13 cellular contexts compared by ENCODE assay signal in the genomic region with DNA sequence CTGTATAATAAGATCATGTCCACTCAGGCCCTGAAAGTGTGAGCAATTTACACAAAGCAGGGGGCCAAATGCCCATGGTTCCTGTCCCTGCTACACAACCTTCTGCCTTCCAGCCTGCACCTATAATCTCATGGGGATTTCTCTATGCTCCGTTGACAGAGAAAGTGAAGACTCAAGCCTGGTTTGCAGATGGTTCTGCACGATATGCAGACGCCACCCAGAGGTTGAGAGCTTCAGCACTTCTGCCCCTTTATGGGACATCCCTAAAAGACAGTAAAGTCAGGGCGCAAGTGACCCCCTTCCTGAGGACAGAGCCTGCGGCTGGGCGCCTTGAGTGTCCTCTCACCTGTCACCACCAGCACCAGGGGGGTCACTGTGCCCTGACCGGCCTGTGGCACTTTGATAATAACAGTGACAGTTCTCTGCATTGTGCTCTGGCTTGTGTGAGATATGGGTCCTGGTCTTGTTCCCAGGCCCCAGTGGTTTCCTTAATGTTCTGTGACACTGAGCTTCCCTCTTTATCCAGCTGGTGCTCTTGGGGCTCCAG. TPM values are rescaled to one million over a fixed set of nuclear protein-coding genes. Genes with fewer than 3 reads are reported as not detected.
DNase-seq lines count a peak whose midpoint lies in the region; ATAC-seq, FAIRE-seq and TF ChIP-seq lines count a peak whose summit lies in the region.
"Had no signal": no experiment of that assay in that cellular context is flagged by ENCODE, and none has a peak within 500 bp of the region (broad histone marks: within the 10 kb centered on the region; RNA-seq: fewer than 3 reads in every experiment).

No MANE protein-coding gene starts in this region.

- no peak overlapping the region for H3K4me3 ChIP-seq in SK-N-SH (ENCODE audit: low read depth in 2 of 2, low read length in 1 of 2)
- H3K4me3 ChIP-seq in Loucy (ENCODE audit: low read length, poor library complexity, severe bottlenecking) = no peak overlapping the region
- H3K4me3 ChIP-seq in GM12878 = no peak overlapping the region

- peaks cover 47% of the 10 kb centered on the region for H3K27me3 ChIP-seq in SK-N-SH (ENCODE audit: insufficient read depth)
- no peaks in the 10 kb centered on the region for H3K27me3 ChIP-seq in Loucy (ENCODE audit: insufficient read depth, low read length, poor library complexity, severe bottlenecking)
- H3K27me3 ChIP-seq in GM12878 (replicated peaks in 1 of 2; ENCODE audit: control insufficient read depth in 2 of 2, insufficient read depth in 2 of 2, low read length in 1 of 2) = peaks cover 0 to 4% of the 10 kb centered on the region in 2 experiments; a peak in 3 of 4 replicates

- no peaks in the 10 kb centered on the region for H3K4me1 Mint-ChIP-seq in stimulated activated effector memory CD8-positive, alpha-beta T cell treated with anti-CD3 and anti-CD28 coated beads, Interleukin-12 subunit alpha, Interleukin-12 subunit beta, amount 100 ng/mL, for 72 hours
- H3K4me1 Mint-ChIP-seq: activated CD4-positive, alpha-beta T cell treated with anti-CD3 and anti-CD28 coated beads, Interleukin-2, amount 10 ng/mL, durations not matched to agents 24 days and 14 days had no signal

- TF ChIP-seq POLR2A in GM12878 (IDR thresholded peaks at IDR 0.05; ENCODE audit: low read depth, low read length) = no peak

- peaks cover 3% of the 10 kb centered on the region for H3K9me3 Mint-ChIP-seq in stimulated activated effector memory CD8-positive, alpha-beta T cell treated with anti-CD3 and anti-CD28 coated beads, Interleukin-12 subunit alpha, Interleukin-12 subunit beta, amount 100 ng/mL, for 72 hours
- H3K9me3 Mint-ChIP-seq: activated CD4-positive, alpha-beta T cell treated with anti-CD3 and anti-CD28 coated beads, Interleukin-2, amount 10 ng/mL, durations not matched to agents 24 days and 14 days; activated T-helper 1 cell treated with anti-CD3 and anti-CD28 coated beads, Interleukin-12 subunit alpha, Interleukin-12 subunit beta, Interleukin-2, Interleukin-4 antibody, amounts not matched to agents 30 ng/mL and 10 ng/mL and 1 ng/mL, durations not matched to agents 14 hours and 24 hours and 36 hours had no signal

- no peak; the same call in 1 of the 2 replicates for TF ChIP-seq CTCF in SK-N-SH (IDR thresholded peaks at IDR 0.05)
- peak; percentile 61 for TF ChIP-seq CTCF in Loucy (conservative IDR thresholded peaks at IDR 0.05; ENCODE audit: low read length)
- TF ChIP-seq CTCF in GM12878 (IDR thresholded peaks at IDR 0.05 in 2 of 3, conservative IDR thresholded peaks at IDR 0.05 in 1 of 3; ENCODE audit: control insufficient read depth in 2 of 3, extremely low read depth in 1 of 3, insufficient read depth in 1 of 3, low read depth in 3 of 3, low read length in 3 of 3) = peak in 2 of 3 experiments; percentile 12 to 31; a peak in 4 of 6 replicates

- H3K9me3 ChIP-seq in SK-N-SH = no peaks in the 10 kb centered on the region
- no peaks in the 10 kb centered on the region for H3K9me3 ChIP-seq in Loucy (ENCODE audit: insufficient read depth, low read depth, low read length)
- no peaks in the 10 kb centered on the region for H3K9me3 ChIP-seq in GM12878 (replicated peaks; ENCODE audit: control insufficient read depth, insufficient read depth, low read length)

- intact Hi-C loops in GM12878 (cut with micrococcal nuclease; ENCODE audit: unreplicated experiment) = no loop called here

- SMC1A ChIA-PET in GM12878 (lab: Charles Lee; ENCODE audit: uncharacterized antibody, unreplicated experiment) = no interaction called here

- RAD21 ChIA-PET in GM12878 (lab: Charles Lee; ENCODE audit: unreplicated experiment) = no interaction called here

- CTCF ChIA-PET in SK-N-SH (lab: Yijun Ruan, JAX) = interaction anchor here (1.0 to 2.7 kb wide), 4 partner anchors 28 to 94 kb away, joined by 3 to 7 read pairs (median 6); no protein-coding TSS in a partner anchor
- CTCF ChIA-PET in GM12878 (lab: Yijun Ruan, JAX) = interaction anchor here (0.9 to 1.3 kb wide), 2 partner anchors 32 to 37 kb away, joined by 3 to 6 read pairs; no protein-coding TSS in a partner anchor

- H3K79me2 ChIP-seq in SK-N-SH (ENCODE audit: insufficient read depth) = no peaks in the 10 kb centered on the region
- no peaks in the 10 kb centered on the region for H3K79me2 ChIP-seq in Loucy (ENCODE audit: insufficient read depth, low read length)
- no peaks in the 10 kb centered on the region for H3K79me2 ChIP-seq in GM12878 (ENCODE audit: control insufficient read depth, insufficient read depth, low read length)

- H2AFZ ChIP-seq in SK-N-SH (ENCODE audit: low read depth) = no peak overlapping the region
- no peak overlapping the region for H2AFZ ChIP-seq in Loucy (ENCODE audit: low read length)
- no peak overlapping the region for H2AFZ ChIP-seq in GM12878 (ENCODE audit: control insufficient read depth, low read depth, low read length)

- H3K36me3 ChIP-seq in SK-N-SH (replicated peaks in 1 of 2; ENCODE audit: control insufficient read depth in 1 of 2, insufficient read depth in 2 of 2, low read length in 1 of 2) = no peaks in the 10 kb centered on the region
- no peaks in the 10 kb centered on the region for H3K36me3 ChIP-seq in Loucy (ENCODE audit: insufficient read depth, low read length)
- H3K36me3 ChIP-seq in GM12878 (ENCODE audit: control insufficient read depth in 2 of 2, insufficient read depth in 2 of 2, low read length in 1 of 2) = no peaks in the 10 kb centered on the region

- DNase-seq in SK-N-SH (no peak), GM12878 (ENCODE audit: low read depth, low spot score) (no peak), NCI-H2227 (lab: John Stamatoyannopoulos, UW; ENCODE audit: unreplicated experiment) (no peak), SKM-1 treated with dmso at 0.1 percent for 144 hours (lab: John Stamatoyannopoulos, UW; ENCODE audit: unreplicated experiment) (no peak), NCI-H1048 (lab: John Stamatoyannopoulos, UW) (no peak)
- DNase-seq in stimulated activated effector memory CD8-positive, alpha-beta T cell treated with anti-CD3 and anti-CD28 coated beads, Interleukin-12 subunit alpha, Interleukin-12 subunit beta, amount 100 ng/mL, for 72 hours (ENCODE audit: low spot score in 2 of 2) = no peak
- DNase-seq: activated CD4-positive, alpha-beta T cell treated with anti-CD3 and anti-CD28 coated beads, Interleukin-2, amount 10 ng/mL, durations not matched to agents 24 days and 14 days; NCI-H1436 treated with DMSO at 0.1 percent for 48 hours; NCI-H510A treated with DMSO at 0.1 percent for 48 hours; stimulated activated CD4-positive, alpha-beta T cell treated with anti-CD3 and anti-CD28 coated beads, Interleukin-2, amount 100 ng/mL, for 48 hours had no signal

- no peak for TF ChIP-seq EP300 in SK-N-SH (IDR thresholded peaks at IDR 0.05; ENCODE audit: borderline replicate concordance in 1 of 2, low read depth in 1 of 2, low read length in 1 of 2)
- no peak for TF ChIP-seq EP300 in GM12878 (IDR thresholded peaks at IDR 0.05; ENCODE audit: borderline replicate concordance in 1 of 2, control insufficient read depth in 1 of 2, low read depth in 2 of 2, low read length in 2 of 2)

- H3K27ac ChIP-seq in SK-N-SH (ENCODE audit: low read depth in 2 of 2, low read length in 1 of 2) (no peak overlapping the region), GM12878 (ENCODE audit: control insufficient read depth, insufficient read depth) (no peak overlapping the region)

- H3K9ac ChIP-seq in SK-N-SH = no peak overlapping the region
- H3K9ac ChIP-seq in Loucy (ENCODE audit: low read depth, low read length, poor library complexity, severe bottlenecking) = no peak overlapping the region
- no peak overlapping the region for H3K9ac ChIP-seq in GM12878 (ENCODE audit: control insufficient read depth, insufficient read depth, low read length)

- ATAC-seq in SK-N-SH treated with all-trans-retinoic acid at 6 μM for 48 hours = peak; percentile 46; the same call in 1 of the 3 replicates
- peak; percentile 40; the same call in 1 of the 3 replicates for ATAC-seq in GM12878
- peak; percentile 13 for ATAC-seq in stimulated activated effector memory CD8-positive, alpha-beta T cell treated with anti-CD3 and anti-CD28 coated beads, Interleukin-12 subunit alpha, Interleukin-12 subunit beta, amount 100 ng/mL, for 72 hours

- TF ChIP-seq RAD21 in SK-N-SH (IDR thresholded peaks at IDR 0.05; ENCODE audit: low read length) = no peak; the same call in 1 of the 2 replicates
- TF ChIP-seq RAD21 in GM12878 (IDR thresholded peaks at IDR 0.05; ENCODE audit: insufficient read depth, low read depth, low read length) = peak; percentile 46; the same call in 1 of the 2 replicates

- no peaks in the 10 kb centered on the region for H3K9me2 ChIP-seq in SK-N-SH
- no peaks in the 10 kb centered on the region for H3K9me2 ChIP-seq in Loucy (replicated peaks; ENCODE audit: low read depth, low read length)

- no peaks in the 10 kb centered on the region for H3K4me1 ChIP-seq in SK-N-SH (ENCODE audit: control insufficient read depth in 1 of 2, insufficient read depth in 2 of 2, low read depth in 1 of 2, low read length in 1 of 2)
- no peaks in the 10 kb centered on the region for H3K4me1 ChIP-seq in Loucy (ENCODE audit: insufficient read depth, low read length, poor library complexity, severe bottlenecking)
- H3K4me1 ChIP-seq in GM12878 (ENCODE audit: control insufficient read depth, insufficient read depth, low read length) = no peaks in the 10 kb centered on the region

- 3% methylated on average over 7 of the region's 7 CpGs for WGBS in SK-N-SH (ENCODE audit: low lambda C conversion rate)
- under 1% methylated on average over 7 of the region's 7 CpGs for WGBS in GM12878 (ENCODE audit: insufficient coverage, insufficient replicate concordance, low lambda C conversion rate, missing lambda C conversion rate)

- no peak for FAIRE-seq in GM12878 (lab: Jason Lieb, UNC)

- H4K20me1 ChIP-seq in SK-N-SH (ENCODE audit: insufficient read depth) (no peaks in the 10 kb centered on the region), Loucy (ENCODE audit: insufficient read depth, low read length, poor library complexity, severe bottlenecking) (no peaks in the 10 kb centered on the region), GM12878 (ENCODE audit: control insufficient read depth, insufficient read depth) (no peaks in the 10 kb centered on the region)

- BruUV-seq in GM12878 (replicated peaks; lab: Mats Ljungman, UMichigan) = no TSS peak

- no peak overlapping the region for H3K4me3 Mint-ChIP-seq in stimulated activated effector memory CD8-positive, alpha-beta T cell treated with anti-CD3 and anti-CD28 coated beads, Interleukin-12 subunit alpha, Interleukin-12 subunit beta, amount 100 ng/mL, for 72 hours
- H3K4me3 Mint-ChIP-seq: activated CD4-positive, alpha-beta T cell treated with anti-CD3 and anti-CD28 coated beads, Interleukin-2, amount 10 ng/mL, durations not matched to agents 24 days and 14 days; activated T-helper 1 cell treated with anti-CD3 and anti-CD28 coated beads, Interleukin-12 subunit alpha, Interleukin-12 subunit beta, Interleukin-2, Interleukin-4 antibody, amounts not matched to agents 30 ng/mL and 10 ng/mL and 1 ng/mL, durations not matched to agents 14 hours and 24 hours and 36 hours had no signal

- no peaks in the 10 kb centered on the region for H3F3A ChIP-seq in SK-N-SH (replicated peaks; ENCODE audit: insufficient read depth)
- no peaks in the 10 kb centered on the region for H3F3A ChIP-seq in Loucy (ENCODE audit: low read depth)

- in situ Hi-C loops in GM12878 (cut with MboI) = loop anchor here (5.0 kb wide), 1 partner anchor 279 kb away; no protein-coding TSS in a partner anchor

- no peak overlapping the region for H3K27ac Mint-ChIP-seq in stimulated activated effector memory CD8-positive, alpha-beta T cell treated with anti-CD3 and anti-CD28 coated beads, Interleukin-12 subunit alpha, Interleukin-12 subunit beta, amount 100 ng/mL, for 72 hours
- H3K27ac Mint-ChIP-seq: activated CD4-positive, alpha-beta T cell treated with anti-CD3 and anti-CD28 coated beads, Interleukin-2, amount 10 ng/mL, durations not matched to agents 24 days and 14 days; activated T-helper 1 cell treated with anti-CD3 and anti-CD28 coated beads, Interleukin-12 subunit alpha, Interleukin-12 subunit beta, Interleukin-2, Interleukin-4 antibody, amounts not matched to agents 30 ng/mL and 10 ng/mL and 1 ng/mL, durations not matched to agents 14 hours and 24 hours and 36 hours had no signal

- POLR2A ChIA-PET in SK-N-SH (lab: Yijun Ruan, JAX) = no interaction called here
- POLR2A ChIA-PET in GM12878 (lab: Charles Lee) = no interaction called here

- H3K36me3 Mint-ChIP-seq in stimulated activated effector memory CD8-positive, alpha-beta T cell treated with anti-CD3 and anti-CD28 coated beads, Interleukin-12 subunit alpha, Interleukin-12 subunit beta, amount 100 ng/mL, for 72 hours = no peaks in the 10 kb centered on the region

- H3K4me2 ChIP-seq in SK-N-SH (no peak overlapping the region), Loucy (ENCODE audit: low read depth, low read length, poor library complexity, severe bottlenecking) (no peak overlapping the region), GM12878 (ENCODE audit: control insufficient read depth, insufficient read depth) (no peak overlapping the region)

RNA-seq across cellular contexts. Expression of a gene that starts 15.1 kb away (rescaled TPM):
- polyA plus RNA-seq in SK-N-SH (2012; rRNA removed) (not detected in 2 replicates), GM12878 (2011; rRNA removed) (not detected in 2 replicates), GM12878 (2014; fragmentation: Illumina TruSeq; extraction: Trizol) (0.31 TPM in 1 of 2 replicates, not detected in the other), GM12878 (2014; fragmentation: Nextera tagmentation; extraction: Ambion mirVana) (under 1 TPM in 1 of 2 experiments, not detected in 1; 0.05 TPM), GM12878 (2014; rRNA removed) (0.18 and 1.2 TPM in 2 replicates), GM12878 (2016; fragmentation: Nextera tagmentation; extraction: Ambion mirVana) (not detected)
- not detected in 2 replicates for polyA plus RNA-seq in SK-N-SH (2012; cell fraction: cytosol; rRNA removed)
- not detected in 2 replicates for polyA plus RNA-seq in SK-N-SH (2012; cell fraction: nucleus; rRNA removed)
- 1.8 TPM in 1 of 2 replicates, not detected in the other for total RNA-seq in GM12878 (2013; cell fraction: nucleolus; rRNA removed)
- total RNA-seq in GM12878 (2014; rRNA removed) (0.73 and 0.76 TPM in 2 replicates), GM12878 (2014; rRNA removed; fragmentation: Illumina TruSeq; extraction: Trizol) (0.31 and 0.32 TPM in 2 replicates), GM12878 (2021) (0.41 and 0.51 TPM in 2 replicates)
- not detected for polyA plus RNA-seq in GM12878 (2011; ENCODE audit: low read depth)
- polyA plus RNA-seq in GM12878 (2011; cell fraction: cytosol; rRNA removed) = not detected in 2 replicates
- polyA plus RNA-seq in GM12878 (2011; cell fraction: nucleus; rRNA removed) = not detected in 2 replicates
- not detected in 2 replicates for polyA plus RNA-seq in GM12878 (2012)
- polyA minus RNA-seq in GM12878 (2011; rRNA and poly(A)+ RNA removed) = 0.21 TPM in 1 of 2 replicates, not detected in the other
- not detected in 2 replicates for polyA minus RNA-seq in GM12878 (2011; cell fraction: cytosol; rRNA and poly(A)+ RNA removed)
- polyA minus RNA-seq in GM12878 (2011; cell fraction: nucleus; rRNA and poly(A)+ RNA removed) = not detected in 2 replicates
- total RNA-seq: activated CD4-positive, alpha-beta T cell treated with anti-CD3 and anti-CD28 coated beads, Interleukin-2, amount 10 ng/mL, durations not matched to agents 24 days and 14 days; activated T-helper 1 cell treated with anti-CD3 and anti-CD28 coated beads, Interleukin-12 subunit alpha, Interleukin-12 subunit beta, Interleukin-2, Interleukin-4 antibody, amounts not matched to agents 30 ng/mL and 10 ng/mL and 1 ng/mL, durations not matched to agents 14 hours and 24 hours and 36 hours had no signal

RNA-seq across cellular contexts. Expression of a gene that starts 16.9 kb away (rescaled TPM):
- polyA plus RNA-seq in SK-N-SH (2012; rRNA removed) (not detected in 2 replicates), GM12878 (2011; rRNA removed) (0.08 TPM in 1 of 2 replicates, not detected in the other), GM12878 (2014; fragmentation: Illumina TruSeq; extraction: Trizol) (0.15 TPM in 1 of 2 replicates, not detected in the other), GM12878 (2014; fragmentation: Nextera tagmentation; extraction: Ambion mirVana) (not detected), GM12878 (2014; rRNA removed) (0.11 and 0.15 TPM in 2 replicates), GM12878 (2016; fragmentation: Nextera tagmentation; extraction: Ambion mirVana) (under 1 TPM in 1 of 2 experiments, not detected in 1; 0.18 TPM)
- not detected in 2 replicates for polyA plus RNA-seq in SK-N-SH (2012; cell fraction: cytosol; rRNA removed)
- polyA plus RNA-seq in SK-N-SH (2012; cell fraction: nucleus; rRNA removed) = not detected in 2 replicates
- 0.27 and 0.33 TPM in 2 replicates for total RNA-seq in GM12878 (2013; cell fraction: nucleolus; rRNA removed)
- total RNA-seq in GM12878 (2014; rRNA removed) (0.17 TPM in 1 of 2 replicates, not detected in the other), GM12878 (2014; rRNA removed; fragmentation: Illumina TruSeq; extraction: Trizol) (0.09 TPM in 2 replicates), GM12878 (2021) (not detected in 2 replicates)
- not detected for polyA plus RNA-seq in GM12878 (2011; ENCODE audit: low read depth)
- polyA plus RNA-seq in GM12878 (2011; cell fraction: cytosol; rRNA removed) = 0.03 TPM in 1 of 2 replicates, not detected in the other
- polyA plus RNA-seq in GM12878 (2011; cell fraction: nucleus; rRNA removed) = 0.07 and 0.13 TPM in 2 replicates
- polyA plus RNA-seq in GM12878 (2012) = 0.08 TPM in 1 of 2 replicates, not detected in the other
- polyA minus RNA-seq in GM12878 (2011; rRNA and poly(A)+ RNA removed) = not detected in 2 replicates
- polyA minus RNA-seq in GM12878 (2011; cell fraction: cytosol; rRNA and poly(A)+ RNA removed) = not detected in 2 replicates
- 0.19 TPM in 1 of 2 replicates, not detected in the other for polyA minus RNA-seq in GM12878 (2011; cell fraction: nucleus; rRNA and poly(A)+ RNA removed)
- total RNA-seq: activated CD4-positive, alpha-beta T cell treated with anti-CD3 and anti-CD28 coated beads, Interleukin-2, amount 10 ng/mL, durations not matched to agents 24 days and 14 days; activated T-helper 1 cell treated with anti-CD3 and anti-CD28 coated beads, Interleukin-12 subunit alpha, Interleukin-12 subunit beta, Interleukin-2, Interleukin-4 antibody, amounts not matched to agents 30 ng/mL and 10 ng/mL and 1 ng/mL, durations not matched to agents 14 hours and 24 hours and 36 hours had no signal

RNA-seq across cellular contexts. Expression of a gene that starts 40.8 kb away (rescaled TPM):
- polyA plus RNA-seq in SK-N-SH (2012; rRNA removed) = not detected in 2 replicates
- not detected in 2 replicates for polyA plus RNA-seq in SK-N-SH (2012; cell fraction: cytosol; rRNA removed)
- not detected in 2 replicates for polyA plus RNA-seq in SK-N-SH (2012; cell fraction: nucleus; rRNA removed)
- total RNA-seq in GM12878 (2013; cell fraction: nucleolus; rRNA removed) = not detected in 2 replicates
- total RNA-seq in GM12878 (2014; rRNA removed) = not detected in 2 replicates
- not detected in 2 replicates for total RNA-seq in GM12878 (2014; rRNA removed; fragmentation: Illumina TruSeq; extraction: Trizol)
- total RNA-seq in GM12878 (2021) = 0.05 and 0.13 TPM in 2 replicates
- not detected for polyA plus RNA-seq in GM12878 (2011; ENCODE audit: low read depth)
- 0.01 TPM in 1 of 2 replicates, not detected in the other for polyA plus RNA-seq in GM12878 (2011; rRNA removed)
- not detected in 2 replicates for polyA plus RNA-seq in GM12878 (2011; cell fraction: cytosol; rRNA removed)
- polyA plus RNA-seq in GM12878 (2011; cell fraction: nucleus; rRNA removed) = 0.01 and 0.10 TPM in 2 replicates
- polyA plus RNA-seq in GM12878 (2012) = 0.08 TPM in 1 of 2 replicates, not detected in the other
- polyA plus RNA-seq in GM12878 (2014; fragmentation: Illumina TruSeq; extraction: Trizol) = not detected in 2 replicates
- polyA plus RNA-seq in GM12878 (2014; fragmentation: Nextera tagmentation; extraction: Ambion mirVana) = not detected
- not detected in 2 replicates for polyA plus RNA-seq in GM12878 (2014; rRNA removed)
- not detected for polyA plus RNA-seq in GM12878 (2016; fragmentation: Nextera tagmentation; extraction: Ambion mirVana)
- polyA minus RNA-seq in GM12878 (2011; rRNA and poly(A)+ RNA removed) = not detected in 2 replicates
- polyA minus RNA-seq in GM12878 (2011; cell fraction: cytosol; rRNA and poly(A)+ RNA removed) = not detected in 2 replicates
- polyA minus RNA-seq in GM12878 (2011; cell fraction: nucleus; rRNA and poly(A)+ RNA removed) = not detected in 2 replicates
- total RNA-seq: activated CD4-positive, alpha-beta T cell treated with anti-CD3 and anti-CD28 coated beads, Interleukin-2, amount 10 ng/mL, durations not matched to agents 24 days and 14 days; activated T-helper 1 cell treated with anti-CD3 and anti-CD28 coated beads, Interleukin-12 subunit alpha, Interleukin-12 subunit beta, Interleukin-2, Interleukin-4 antibody, amounts not matched to agents 30 ng/mL and 10 ng/mL and 1 ng/mL, durations not matched to agents 14 hours and 24 hours and 36 hours had no signal

RNA-seq across cellular contexts. Expression of a gene that starts 41.1 kb away (rescaled TPM):
- polyA plus RNA-seq in SK-N-SH (2012; rRNA removed) = not detected in 2 replicates
- not detected in 2 replicates for polyA plus RNA-seq in SK-N-SH (2012; cell fraction: cytosol; rRNA removed)
- not detected in 2 replicates for polyA plus RNA-seq in SK-N-SH (2012; cell fraction: nucleus; rRNA removed)
- 7.6 and 8.3 TPM in 2 replicates for total RNA-seq in GM12878 (2013; cell fraction: nucleolus; rRNA removed)
- 17.9 and 19.1 TPM in 2 replicates for total RNA-seq in GM12878 (2014; rRNA removed)
- total RNA-seq in GM12878 (2014; rRNA removed; fragmentation: Illumina TruSeq; extraction: Trizol) = 10.2 and 13.6 TPM in 2 replicates
- total RNA-seq in GM12878 (2021) = 12.7 and 17.2 TPM in 2 replicates
- 0.17 TPM for polyA plus RNA-seq in GM12878 (2011; ENCODE audit: low read depth)
- polyA plus RNA-seq in GM12878 (2011; rRNA removed) = 1.8 and 2.4 TPM in 2 replicates
- 2.6 and 4.1 TPM in 2 replicates for polyA plus RNA-seq in GM12878 (2011; cell fraction: cytosol; rRNA removed)
- 0.94 and 2.5 TPM in 2 replicates for polyA plus RNA-seq in GM12878 (2011; cell fraction: nucleus; rRNA removed)
- polyA plus RNA-seq in GM12878 (2012) = 0.32 and 1.4 TPM in 2 replicates
- 13.4 and 14.3 TPM in 2 replicates for polyA plus RNA-seq in GM12878 (2014; fragmentation: Illumina TruSeq; extraction: Trizol)
- polyA plus RNA-seq in GM12878 (2014; fragmentation: Nextera tagmentation; extraction: Ambion mirVana) = 10 to 100 TPM in 1 of 2 experiments, 1 to 10 TPM in 1; 9.7 to 12.4 TPM
- 17.4 and 18.5 TPM in 2 replicates for polyA plus RNA-seq in GM12878 (2014; rRNA removed)
- 1 to 10 TPM; 6.4 to 6.9 TPM for polyA plus RNA-seq in GM12878 (2016; fragmentation: Nextera tagmentation; extraction: Ambion mirVana)
- polyA minus RNA-seq in GM12878 (2011; rRNA and poly(A)+ RNA removed) = 1.5 and 5.2 TPM in 2 replicates
- polyA minus RNA-seq in GM12878 (2011; cell fraction: cytosol; rRNA and poly(A)+ RNA removed) = 0.73 TPM in 1 of 2 replicates, not detected in the other
- 1.2 and 1.8 TPM in 2 replicates for polyA minus RNA-seq in GM12878 (2011; cell fraction: nucleus; rRNA and poly(A)+ RNA removed)
- total RNA-seq: activated CD4-positive, alpha-beta T cell treated with anti-CD3 and anti-CD28 coated beads, Interleukin-2, amount 10 ng/mL, durations not matched to agents 24 days and 14 days; activated T-helper 1 cell treated with anti-CD3 and anti-CD28 coated beads, Interleukin-12 subunit alpha, Interleukin-12 subunit beta, Interleukin-2, Interleukin-4 antibody, amounts not matched to agents 30 ng/mL and 10 ng/mL and 1 ng/mL, durations not matched to agents 14 hours and 24 hours and 36 hours had no signal

RNA-seq across cellular contexts. Expression of a gene that starts 55.2 kb away (rescaled TPM):
- not detected in 2 replicates for polyA plus RNA-seq in SK-N-SH (2012; rRNA removed)
- polyA plus RNA-seq in SK-N-SH (2012; cell fraction: cytosol; rRNA removed) = not detected in 2 replicates
- not detected in 2 replicates for polyA plus RNA-seq in SK-N-SH (2012; cell fraction: nucleus; rRNA removed)
- 0.73 and 1.3 TPM in 2 replicates for total RNA-seq in GM12878 (2013; cell fraction: nucleolus; rRNA removed)
- total RNA-seq in GM12878 (2014; rRNA removed) = 0.11 TPM in 1 of 2 replicates, not detected in the other
- total RNA-seq in GM12878 (2014; rRNA removed; fragmentation: Illumina TruSeq; extraction: Trizol) = not detected in 2 replicates
- total RNA-seq in GM12878 (2021) = 0.10 TPM in 1 of 2 replicates, not detected in the other
- polyA plus RNA-seq in GM12878 (2011; ENCODE audit: low read depth) = not detected
- 1.2 and 1.7 TPM in 2 replicates for polyA plus RNA-seq in GM12878 (2011; rRNA removed)
- 0.79 and 1.1 TPM in 2 replicates for polyA plus RNA-seq in GM12878 (2011; cell fraction: cytosol; rRNA removed)
- 2.2 and 5.0 TPM in 2 replicates for polyA plus RNA-seq in GM12878 (2011; cell fraction: nucleus; rRNA removed)
- 0.23 and 0.73 TPM in 2 replicates for polyA plus RNA-seq in GM12878 (2012)
- 0.07 TPM in 1 of 2 replicates, not detected in the other for polyA plus RNA-seq in GM12878 (2014; fragmentation: Illumina TruSeq; extraction: Trizol)
- polyA plus RNA-seq in GM12878 (2014; fragmentation: Nextera tagmentation; extraction: Ambion mirVana) = under 1 TPM; 0.04 to 0.05 TPM
- 0.09 and 0.19 TPM in 2 replicates for polyA plus RNA-seq in GM12878 (2014; rRNA removed)
- under 1 TPM in 1 of 2 experiments, not detected in 1; 0.05 TPM for polyA plus RNA-seq in GM12878 (2016; fragmentation: Nextera tagmentation; extraction: Ambion mirVana)
- 0.46 and 0.51 TPM in 2 replicates for polyA minus RNA-seq in GM12878 (2011; rRNA and poly(A)+ RNA removed)
- not detected in 2 replicates for polyA minus RNA-seq in GM12878 (2011; cell fraction: cytosol; rRNA and poly(A)+ RNA removed)
- 0.24 and 0.38 TPM in 2 replicates for polyA minus RNA-seq in GM12878 (2011; cell fraction: nucleus; rRNA and poly(A)+ RNA removed)
